In the genomic region with DNA sequence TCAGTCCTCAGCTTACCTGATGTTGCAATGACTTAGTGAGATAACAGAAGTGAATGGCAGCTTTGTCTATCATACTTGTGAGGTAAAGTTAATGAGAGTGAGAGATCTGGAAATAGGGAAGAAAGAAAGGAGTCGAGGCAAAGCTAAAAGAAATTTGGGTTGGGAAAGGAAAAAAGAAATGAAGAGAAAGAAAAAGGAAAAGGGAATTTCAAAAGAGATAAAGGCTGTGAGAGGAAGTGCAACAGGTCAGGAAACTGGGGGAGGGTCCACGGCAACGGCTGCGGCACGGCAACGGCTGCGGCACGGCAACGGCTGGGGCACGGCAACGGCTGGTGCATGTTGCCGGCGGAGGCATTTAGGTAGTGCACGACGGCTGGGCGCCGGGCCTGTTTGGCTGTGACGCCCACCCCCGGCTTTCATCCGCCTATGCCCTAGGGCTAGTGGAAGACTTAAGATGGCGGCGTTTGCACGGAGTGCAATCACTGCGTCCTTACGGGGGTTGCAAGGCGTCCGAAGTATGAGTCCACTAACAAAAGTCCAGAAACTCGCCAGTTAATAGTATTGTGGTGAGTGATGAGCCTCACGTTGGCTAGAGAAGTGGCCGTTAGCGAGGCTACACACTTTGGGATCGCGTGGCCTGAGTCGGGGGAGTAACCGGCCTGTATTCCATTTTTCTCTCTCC, we compare ENCODE assay signal across 1 cellular context.
TF ChIP-seq lines count a peak whose summit lies in the region.

No MANE protein-coding gene starts in this region.

TF ChIP-seq in K562, 482 proteins besides CTCF, POLR2A, EP300 and RAD21 (continued from another document and continues in another):
- TF ChIP-seq, protein P1, sequence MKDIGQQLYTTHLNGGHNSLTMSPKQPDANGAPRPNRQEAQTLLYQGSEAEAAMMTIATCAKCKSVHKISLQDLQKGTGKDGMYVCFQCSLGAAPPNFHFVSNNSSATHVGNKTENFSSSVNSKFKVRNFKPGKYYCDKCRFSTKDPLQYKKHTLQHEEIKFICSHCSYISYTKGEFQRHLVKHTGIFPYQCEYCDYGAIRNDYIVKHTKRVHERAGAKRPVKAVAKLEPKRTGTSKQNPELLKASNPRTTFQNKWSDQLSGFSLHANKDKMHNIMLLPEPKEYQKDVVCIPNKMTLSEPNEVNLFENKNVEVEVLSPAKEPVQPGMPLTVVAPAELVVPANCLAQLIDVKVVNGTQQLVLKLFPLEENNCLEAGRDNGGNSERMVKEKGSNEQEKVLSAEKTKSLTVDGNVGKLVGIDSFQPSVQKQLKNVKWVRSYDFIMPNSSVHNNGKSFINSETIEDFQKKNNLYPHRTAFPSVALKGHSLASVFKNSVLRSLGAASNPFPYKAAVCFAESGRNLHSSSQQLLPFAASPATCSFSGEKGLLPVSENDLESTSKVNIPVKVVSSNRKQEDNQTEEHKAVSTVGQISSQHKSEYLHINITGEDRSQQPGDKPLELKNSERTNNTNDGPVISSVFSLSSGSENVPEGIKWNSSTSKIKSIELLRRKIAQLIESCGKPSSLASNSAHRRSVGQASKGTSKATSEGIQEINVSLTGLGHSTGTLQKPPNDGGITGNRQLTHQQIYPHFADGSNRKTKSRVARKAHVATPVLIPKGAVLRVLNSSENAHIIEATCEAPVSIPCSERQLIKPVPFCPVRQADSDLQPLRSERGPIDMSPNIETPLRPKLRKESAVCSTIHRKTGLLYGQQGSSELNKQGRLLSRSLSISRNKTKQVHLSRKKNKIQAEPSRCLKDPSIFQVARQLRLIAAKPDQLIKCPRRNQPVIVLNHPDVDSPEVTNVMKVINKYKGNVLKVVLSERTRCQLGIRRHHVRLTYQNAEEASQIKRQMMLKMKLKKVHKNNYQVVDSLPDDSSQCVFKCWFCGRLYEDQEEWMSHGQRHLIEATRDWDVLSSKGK (CRISPR knock-in tag; IDR thresholded peaks at IDR 0.05) = no peak
- no peak; the same call in 1 of the 2 replicates for TF ChIP-seq KAT7 (CRISPR knock-in tag; IDR thresholded peaks at IDR 0.05; ENCODE audit: borderline replicate concordance)
- peak; percentile 92 for TF ChIP-seq DPF2 (IDR thresholded peaks at IDR 0.05)
- peak; percentile 95 for TF ChIP-seq MYBL2 (IDR thresholded peaks at IDR 0.05; ENCODE audit: low read depth)
- peak; percentile 57; the same call in 1 of the 2 replicates for TF ChIP-seq MYBL2 (CRISPR knock-in tag; IDR thresholded peaks at IDR 0.05; ENCODE audit: borderline replicate concordance)
- peak; percentile 59; the same call in 1 of the 2 replicates for TF ChIP-seq GTF2E2 (tag; IDR thresholded peaks at IDR 0.05)
- TF ChIP-seq, protein P2, sequence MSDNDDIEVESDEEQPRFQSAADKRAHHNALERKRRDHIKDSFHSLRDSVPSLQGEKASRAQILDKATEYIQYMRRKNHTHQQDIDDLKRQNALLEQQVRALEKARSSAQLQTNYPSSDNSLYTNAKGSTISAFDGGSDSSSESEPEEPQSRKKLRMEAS (CRISPR knock-in tag; IDR thresholded peaks at IDR 0.05) = peak; percentile 69
- TF ChIP-seq CCNT2 (IDR thresholded peaks at IDR 0.05; ENCODE audit: borderline replicate concordance, extremely low read depth, insufficient read length, low read depth, low read length) = peak; percentile 79
- TF ChIP-seq RBFOX2 (IDR thresholded peaks at IDR 0.05; ENCODE audit: low read depth, low read length) = peak; percentile 91
- peak; percentile 68; the same call in 1 of the 2 replicates for TF ChIP-seq ZC3H11A (IDR thresholded peaks at IDR 0.05; ENCODE audit: low read depth, low read length)
- TF ChIP-seq, protein P3, sequence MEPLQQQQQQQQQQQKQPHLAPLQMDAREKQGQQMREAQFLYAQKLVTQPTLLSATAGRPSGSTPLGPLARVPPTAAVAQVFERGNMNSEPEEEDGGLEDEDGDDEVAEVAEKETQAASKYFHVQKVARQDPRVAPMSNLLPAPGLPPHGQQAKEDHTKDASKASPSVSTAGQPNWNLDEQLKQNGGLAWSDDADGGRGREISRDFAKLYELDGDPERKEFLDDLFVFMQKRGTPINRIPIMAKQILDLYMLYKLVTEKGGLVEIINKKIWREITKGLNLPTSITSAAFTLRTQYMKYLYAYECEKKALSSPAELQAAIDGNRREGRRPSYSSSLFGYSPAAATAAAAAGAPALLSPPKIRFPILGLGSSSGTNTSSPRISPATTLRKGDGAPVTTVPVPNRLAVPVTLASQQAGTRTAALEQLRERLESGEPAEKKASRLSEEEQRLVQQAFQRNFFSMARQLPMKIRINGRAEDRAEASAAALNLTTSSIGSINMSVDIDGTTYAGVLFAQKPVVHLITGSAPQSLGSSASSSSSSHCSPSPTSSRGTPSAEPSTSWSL (CRISPR knock-in tag; IDR thresholded peaks at IDR 0.05; ENCODE audit: borderline replicate concordance) = no peak
- TF ChIP-seq, protein P4, sequence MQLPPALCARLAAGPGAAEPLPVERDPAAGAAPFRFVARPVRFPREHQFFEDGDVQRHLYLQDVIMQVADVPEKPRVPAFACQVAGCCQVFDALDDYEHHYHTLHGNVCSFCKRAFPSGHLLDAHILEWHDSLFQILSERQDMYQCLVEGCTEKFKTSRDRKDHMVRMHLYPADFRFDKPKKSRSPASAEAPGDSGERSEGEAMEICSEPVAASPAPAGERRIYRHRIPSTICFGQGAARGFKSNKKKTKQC (CRISPR knock-in tag; IDR thresholded peaks at IDR 0.05) = no peak
- peak; percentile 91; the same call in 1 of the 2 replicates for TF ChIP-seq BRD4 (IDR thresholded peaks at IDR 0.05)
- peak; percentile 82; the same call in 1 of the 2 replicates for TF ChIP-seq ZNF589 (CRISPR knock-in tag; IDR thresholded peaks at IDR 0.05; ENCODE audit: low read depth)
- no peak for TF ChIP-seq HDAC2 (IDR thresholded peaks at IDR 0.05)
- no peak for TF ChIP-seq SMAD2 (IDR thresholded peaks at IDR 0.05; ENCODE audit: low read depth, low read length)
- peak; percentile 83 for TF ChIP-seq TOE1 (IDR thresholded peaks at IDR 0.05; ENCODE audit: borderline replicate concordance)
- 0 out of 2 replicates have a peak, but pooled peaks have one; percentile 37 for TF ChIP-seq TOE1 (CRISPR knock-in tag; IDR thresholded peaks at IDR 0.05; ENCODE audit: borderline replicate concordance, low read depth)
- TF ChIP-seq, protein P5, sequence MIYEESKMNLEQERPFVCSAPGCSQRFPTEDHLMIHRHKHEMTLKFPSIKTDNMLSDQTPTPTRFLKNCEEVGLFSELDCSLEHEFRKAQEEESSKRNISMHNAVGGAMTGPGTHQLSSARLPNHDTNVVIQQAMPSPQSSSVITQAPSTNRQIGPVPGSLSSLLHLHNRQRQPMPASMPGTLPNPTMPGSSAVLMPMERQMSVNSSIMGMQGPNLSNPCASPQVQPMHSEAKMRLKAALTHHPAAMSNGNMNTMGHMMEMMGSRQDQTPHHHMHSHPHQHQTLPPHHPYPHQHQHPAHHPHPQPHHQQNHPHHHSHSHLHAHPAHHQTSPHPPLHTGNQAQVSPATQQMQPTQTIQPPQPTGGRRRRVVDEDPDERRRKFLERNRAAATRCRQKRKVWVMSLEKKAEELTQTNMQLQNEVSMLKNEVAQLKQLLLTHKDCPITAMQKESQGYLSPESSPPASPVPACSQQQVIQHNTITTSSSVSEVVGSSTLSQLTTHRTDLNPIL (CRISPR knock-in tag; IDR thresholded peaks at IDR 0.05) = no peak
- TF ChIP-seq ZKSCAN1 (IDR thresholded peaks at IDR 0.05; ENCODE audit: low read depth, low read length) = peak; percentile 77
- TF ChIP-seq ZNF324 (CRISPR knock-in tag; IDR thresholded peaks at IDR 0.05) = no peak
- TF ChIP-seq, protein P6, sequence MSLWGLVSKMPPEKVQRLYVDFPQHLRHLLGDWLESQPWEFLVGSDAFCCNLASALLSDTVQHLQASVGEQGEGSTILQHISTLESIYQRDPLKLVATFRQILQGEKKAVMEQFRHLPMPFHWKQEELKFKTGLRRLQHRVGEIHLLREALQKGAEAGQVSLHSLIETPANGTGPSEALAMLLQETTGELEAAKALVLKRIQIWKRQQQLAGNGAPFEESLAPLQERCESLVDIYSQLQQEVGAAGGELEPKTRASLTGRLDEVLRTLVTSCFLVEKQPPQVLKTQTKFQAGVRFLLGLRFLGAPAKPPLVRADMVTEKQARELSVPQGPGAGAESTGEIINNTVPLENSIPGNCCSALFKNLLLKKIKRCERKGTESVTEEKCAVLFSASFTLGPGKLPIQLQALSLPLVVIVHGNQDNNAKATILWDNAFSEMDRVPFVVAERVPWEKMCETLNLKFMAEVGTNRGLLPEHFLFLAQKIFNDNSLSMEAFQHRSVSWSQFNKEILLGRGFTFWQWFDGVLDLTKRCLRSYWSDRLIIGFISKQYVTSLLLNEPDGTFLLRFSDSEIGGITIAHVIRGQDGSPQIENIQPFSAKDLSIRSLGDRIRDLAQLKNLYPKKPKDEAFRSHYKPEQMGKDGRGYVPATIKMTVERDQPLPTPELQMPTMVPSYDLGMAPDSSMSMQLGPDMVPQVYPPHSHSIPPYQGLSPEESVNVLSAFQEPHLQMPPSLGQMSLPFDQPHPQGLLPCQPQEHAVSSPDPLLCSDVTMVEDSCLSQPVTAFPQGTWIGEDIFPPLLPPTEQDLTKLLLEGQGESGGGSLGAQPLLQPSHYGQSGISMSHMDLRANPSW (CRISPR knock-in tag; IDR thresholded peaks at IDR 0.05) = no peak
- TF ChIP-seq STAT5A (IDR thresholded peaks at IDR 0.05; ENCODE audit: borderline replicate concordance, low read length) = peak; percentile 25; the same call in 1 of the 2 replicates
- peak; percentile 89 for TF ChIP-seq TAF9B (IDR thresholded peaks at IDR 0.05; ENCODE audit: partially characterized antibody)
- TF ChIP-seq, protein P7, sequence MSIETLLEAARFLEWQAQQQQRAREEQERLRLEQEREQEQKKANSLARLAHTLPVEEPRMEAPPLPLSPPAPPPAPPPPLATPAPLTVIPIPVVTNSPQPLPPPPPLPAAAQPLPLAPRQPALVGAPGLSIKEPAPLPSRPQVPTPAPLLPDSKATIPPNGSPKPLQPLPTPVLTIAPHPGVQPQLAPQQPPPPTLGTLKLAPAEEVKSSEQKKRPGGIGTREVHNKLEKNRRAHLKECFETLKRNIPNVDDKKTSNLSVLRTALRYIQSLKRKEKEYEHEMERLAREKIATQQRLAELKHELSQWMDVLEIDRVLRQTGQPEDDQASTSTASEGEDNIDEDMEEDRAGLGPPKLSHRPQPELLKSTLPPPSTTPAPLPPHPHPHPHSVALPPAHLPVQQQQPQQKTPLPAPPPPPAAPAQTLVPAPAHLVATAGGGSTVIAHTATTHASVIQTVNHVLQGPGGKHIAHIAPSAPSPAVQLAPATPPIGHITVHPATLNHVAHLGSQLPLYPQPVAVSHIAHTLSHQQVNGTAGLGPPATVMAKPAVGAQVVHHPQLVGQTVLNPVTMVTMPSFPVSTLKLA (conservative IDR thresholded peaks at IDR 0.05) = peak; percentile 69 to 85; a peak in 3 of 4 replicates
- TF ChIP-seq GABPA (tag; conservative IDR thresholded peaks at IDR 0.05; ENCODE audit: low read depth) = peak; percentile 95
- no peak for TF ChIP-seq ZNF431 (CRISPR knock-in tag; IDR thresholded peaks at IDR 0.05)
- TF ChIP-seq, protein P8, sequence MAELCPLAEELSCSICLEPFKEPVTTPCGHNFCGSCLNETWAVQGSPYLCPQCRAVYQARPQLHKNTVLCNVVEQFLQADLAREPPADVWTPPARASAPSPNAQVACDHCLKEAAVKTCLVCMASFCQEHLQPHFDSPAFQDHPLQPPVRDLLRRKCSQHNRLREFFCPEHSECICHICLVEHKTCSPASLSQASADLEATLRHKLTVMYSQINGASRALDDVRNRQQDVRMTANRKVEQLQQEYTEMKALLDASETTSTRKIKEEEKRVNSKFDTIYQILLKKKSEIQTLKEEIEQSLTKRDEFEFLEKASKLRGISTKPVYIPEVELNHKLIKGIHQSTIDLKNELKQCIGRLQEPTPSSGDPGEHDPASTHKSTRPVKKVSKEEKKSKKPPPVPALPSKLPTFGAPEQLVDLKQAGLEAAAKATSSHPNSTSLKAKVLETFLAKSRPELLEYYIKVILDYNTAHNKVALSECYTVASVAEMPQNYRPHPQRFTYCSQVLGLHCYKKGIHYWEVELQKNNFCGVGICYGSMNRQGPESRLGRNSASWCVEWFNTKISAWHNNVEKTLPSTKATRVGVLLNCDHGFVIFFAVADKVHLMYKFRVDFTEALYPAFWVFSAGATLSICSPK (IDR thresholded peaks at IDR 0.05; ENCODE audit: borderline replicate concordance) = peak; percentile 66; the same call in 1 of the 2 replicates
- TF ChIP-seq, protein P9, sequence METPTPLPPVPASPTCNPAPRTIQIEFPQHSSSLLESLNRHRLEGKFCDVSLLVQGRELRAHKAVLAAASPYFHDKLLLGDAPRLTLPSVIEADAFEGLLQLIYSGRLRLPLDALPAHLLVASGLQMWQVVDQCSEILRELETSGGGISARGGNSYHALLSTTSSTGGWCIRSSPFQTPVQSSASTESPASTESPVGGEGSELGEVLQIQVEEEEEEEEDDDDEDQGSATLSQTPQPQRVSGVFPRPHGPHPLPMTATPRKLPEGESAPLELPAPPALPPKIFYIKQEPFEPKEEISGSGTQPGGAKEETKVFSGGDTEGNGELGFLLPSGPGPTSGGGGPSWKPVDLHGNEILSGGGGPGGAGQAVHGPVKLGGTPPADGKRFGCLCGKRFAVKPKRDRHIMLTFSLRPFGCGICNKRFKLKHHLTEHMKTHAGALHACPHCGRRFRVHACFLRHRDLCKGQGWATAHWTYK (CRISPR knock-in tag; IDR thresholded peaks at IDR 0.05) = no peak
- TF ChIP-seq ZFPM2 (CRISPR knock-in tag; IDR thresholded peaks at IDR 0.05) = no peak
- TF ChIP-seq NBN (IDR thresholded peaks at IDR 0.05; ENCODE audit: low read depth) = peak; percentile 88; the same call in 1 of the 2 replicates
- TF ChIP-seq BHLHE40 (IDR thresholded peaks at IDR 0.05; ENCODE audit: low read length) = peak; percentile 51
- TF ChIP-seq GATA2 (CRISPR knock-in tag; IDR thresholded peaks at IDR 0.05) = no peak
- no peak for TF ChIP-seq DDX20 (tag; IDR thresholded peaks at IDR 0.05; ENCODE audit: low read depth)
- TF ChIP-seq CREBBP (IDR thresholded peaks at IDR 0.05; ENCODE audit: low read depth, low read length) = no peak
- TF ChIP-seq, protein P10, sequence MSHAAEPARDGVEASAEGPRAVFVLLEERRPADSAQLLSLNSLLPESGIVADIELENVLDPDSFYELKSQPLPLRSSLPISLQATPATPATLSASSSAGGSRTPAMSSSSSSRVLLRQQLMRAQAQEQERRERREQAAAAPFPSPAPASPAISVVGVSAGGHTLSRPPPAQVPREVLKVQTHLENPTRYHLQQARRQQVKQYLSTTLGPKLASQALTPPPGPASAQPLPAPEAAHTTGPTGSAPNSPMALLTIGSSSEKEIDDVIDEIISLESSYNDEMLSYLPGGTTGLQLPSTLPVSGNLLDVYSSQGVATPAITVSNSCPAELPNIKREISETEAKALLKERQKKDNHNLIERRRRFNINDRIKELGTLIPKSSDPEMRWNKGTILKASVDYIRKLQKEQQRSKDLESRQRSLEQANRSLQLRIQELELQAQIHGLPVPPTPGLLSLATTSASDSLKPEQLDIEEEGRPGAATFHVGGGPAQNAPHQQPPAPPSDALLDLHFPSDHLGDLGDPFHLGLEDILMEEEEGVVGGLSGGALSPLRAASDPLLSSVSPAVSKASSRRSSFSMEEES (CRISPR knock-in tag; IDR thresholded peaks at IDR 0.05) = no peak
- TF ChIP-seq ZNF436 (CRISPR knock-in tag; IDR thresholded peaks at IDR 0.05) = no peak
- peak; percentile 45; the same call in 1 of the 2 replicates for TF ChIP-seq THRAP3 (IDR thresholded peaks at IDR 0.05; ENCODE audit: borderline replicate concordance)
- TF ChIP-seq, protein P11, sequence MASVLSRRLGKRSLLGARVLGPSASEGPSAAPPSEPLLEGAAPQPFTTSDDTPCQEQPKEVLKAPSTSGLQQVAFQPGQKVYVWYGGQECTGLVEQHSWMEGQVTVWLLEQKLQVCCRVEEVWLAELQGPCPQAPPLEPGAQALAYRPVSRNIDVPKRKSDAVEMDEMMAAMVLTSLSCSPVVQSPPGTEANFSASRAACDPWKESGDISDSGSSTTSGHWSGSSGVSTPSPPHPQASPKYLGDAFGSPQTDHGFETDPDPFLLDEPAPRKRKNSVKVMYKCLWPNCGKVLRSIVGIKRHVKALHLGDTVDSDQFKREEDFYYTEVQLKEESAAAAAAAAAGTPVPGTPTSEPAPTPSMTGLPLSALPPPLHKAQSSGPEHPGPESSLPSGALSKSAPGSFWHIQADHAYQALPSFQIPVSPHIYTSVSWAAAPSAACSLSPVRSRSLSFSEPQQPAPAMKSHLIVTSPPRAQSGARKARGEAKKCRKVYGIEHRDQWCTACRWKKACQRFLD (CRISPR knock-in tag; IDR thresholded peaks at IDR 0.05) = peak; percentile 65
- TF ChIP-seq ZNF764 (CRISPR knock-in tag; IDR thresholded peaks at IDR 0.05; ENCODE audit: low read depth) = no peak
